21 cellular contexts compared by ENCODE assay signal in the genomic region with DNA sequence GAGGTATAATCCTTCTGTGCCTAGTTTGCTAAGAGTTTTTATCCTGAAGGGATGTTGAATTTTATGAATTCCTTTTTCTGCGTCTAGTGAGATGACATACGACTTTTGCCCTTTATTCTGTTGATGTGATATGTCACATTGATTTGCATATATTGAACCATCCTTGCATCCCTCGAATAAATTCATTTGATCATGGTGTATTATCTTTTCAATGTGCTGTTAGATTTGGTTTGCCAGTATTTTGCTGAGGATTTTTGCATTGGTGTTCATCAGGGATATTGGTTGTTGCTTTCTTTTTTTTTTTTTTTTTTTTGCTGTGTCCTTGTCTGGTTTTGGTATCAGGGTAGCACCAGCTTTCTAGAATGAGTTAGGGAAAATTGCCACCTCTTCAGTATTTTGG. TPM values are rescaled to one million over a fixed set of nuclear protein-coding genes. Genes with fewer than 3 reads are reported as not detected.
DNase-seq lines count a peak whose midpoint lies in the region; ATAC-seq and TF ChIP-seq lines count a peak whose summit lies in the region.
"Had no signal": no experiment of that assay in that cellular context is flagged by ENCODE, and none has a peak within 500 bp of the region (broad histone marks: within the 10 kb centered on the region; RNA-seq: fewer than 3 reads in every experiment).

No MANE protein-coding gene starts in this region.

- peaks cover 40 to 70% of the 10 kb centered on the region in 2 donors for H3K36me3 Mint-ChIP-seq in activated T-cell treated with anti-CD3 and anti-CD28 coated beads, Interleukin-2, amount 50 U/mL, for 72 hours (ENCODE audit: insufficient read depth in 2 of 2)
- peaks cover 84% of the 10 kb centered on the region for H3K36me3 Mint-ChIP-seq in GM23338 (ENCODE audit: low read depth)
- peaks cover 77% of the 10 kb centered on the region for H3K36me3 Mint-ChIP-seq in activated naive CD8-positive, alpha-beta T cell treated with anti-CD3 and anti-CD28 coated beads, Interleukin-2, amount 50 U/mL, for 24 hours (ENCODE audit: low read depth)
- peaks cover 66% of the 10 kb centered on the region for H3K36me3 Mint-ChIP-seq in memory B cell
- peaks cover 72% of the 10 kb centered on the region for H3K36me3 Mint-ChIP-seq in Caco-2 (ENCODE audit: insufficient read depth, unreplicated experiment)

- no TSS peak for BruUV-seq in Caco-2 (replicated peaks; lab: Mats Ljungman, UMichigan)

- H3K4me3 ChIP-seq in GM23338 (peak overlapping the region; percentile 44), Caco-2 (ENCODE audit: low read depth, low read length) (no peak overlapping the region), esophagus squamous epithelium (no peak overlapping the region)

- DNase-seq in activated T-cell treated with anti-CD3 and anti-CD28 coated beads, Interleukin-2, amount 50 U/mL, for 72 hours = no peak
- DNase-seq in activated T-cell treated with anti-CD3 and anti-CD28 coated beads for 4 hours (no peak), GM23338 (ENCODE audit: low spot score) (no peak), memory B cell (ENCODE audit: low spot score in 2 of 2) (no peak), Caco-2 (no peak), esophagus squamous epithelium (lab: John Stamatoyannopoulos, UW) (no peak)
- DNase-seq in activated naive CD8-positive, alpha-beta T cell treated with anti-CD3 and anti-CD28 coated beads, Interleukin-2, amount 50 U/mL, for 24 hours = no peak
- DNase-seq: BE2C; CD8-positive, alpha-beta T cell; DMS79; HCEC 1CT; Kasumi-1; MM.1S; NCI-H1105; NCI-H2081; NCI-H748 treated with DMSO at 0.1 percent for 48 hours; RPMI8226; SHP77 treated with DMSO at 0.1 percent for 48 hours had no signal

- peaks cover 3% of the 10 kb centered on the region; the same call in 1 of the 2 replicates for H4K20me1 ChIP-seq in GM23338 (replicated peaks; ENCODE audit: insufficient read depth)

- TF ChIP-seq CTCF in GM23338 (conservative IDR thresholded peaks at IDR 0.05; ENCODE audit: low read depth in 2 of 2) (no peak), Caco-2 (IDR thresholded peaks at IDR 0.05; ENCODE audit: insufficient read depth in 1 of 2, low read depth in 1 of 2, low read length in 1 of 2, severe bottlenecking in 1 of 2, unreplicated experiment in 1 of 2) (no peak), esophagus squamous epithelium (IDR thresholded peaks at IDR 0.05) (no peak)

- H3K27ac ChIP-seq in GM23338 (ENCODE audit: low read depth) (peak overlapping the region; percentile 53; the same call in 1 of the 2 replicates), esophagus squamous epithelium (no peak overlapping the region)

- TF ChIP-seq POLR2A in esophagus squamous epithelium (IDR thresholded peaks at IDR 0.05) = no peak

- peaks cover 70% of the 10 kb centered on the region for H3K79me2 ChIP-seq in GM23338 (replicated peaks; ENCODE audit: insufficient read depth)

- no peaks in the 10 kb centered on the region for H3F3A ChIP-seq in GM23338 (replicated peaks; ENCODE audit: low read depth)

- ATAC-seq in activated T-cell treated with anti-CD3 and anti-CD28 coated beads, Interleukin-2, amount 50 U/mL, for 72 hours (replicated peaks in 1 of 2) = no peak
- ATAC-seq in GM23338 (no peak), memory B cell (ENCODE audit: low read depth) (no peak), GM18502 (IDR thresholded peaks at IDR 0.05; ENCODE audit: poor library complexity, unreplicated experiment) (no peak)
- no peak for ATAC-seq in activated naive CD8-positive, alpha-beta T cell treated with anti-CD3 and anti-CD28 coated beads, Interleukin-2, amount 50 U/mL, for 24 hours
- ATAC-seq: CD8-positive, alpha-beta T cell; SK-N-SH treated with all-trans-retinoic acid at 6 μM for 48 hours had no signal

- peak overlapping the region; percentile 87 for H3K27ac Mint-ChIP-seq in activated T-cell treated with anti-CD3 and anti-CD28 coated beads, Interleukin-2, amount 50 U/mL, for 72 hours
- H3K27ac Mint-ChIP-seq in GM23338 = peak overlapping the region; percentile 63
- H3K27ac Mint-ChIP-seq in activated naive CD8-positive, alpha-beta T cell treated with anti-CD3 and anti-CD28 coated beads, Interleukin-2, amount 50 U/mL, for 24 hours = peak overlapping the region; percentile 15
- H3K27ac Mint-ChIP-seq in memory B cell = peak overlapping the region; percentile 6
- no peak overlapping the region for H3K27ac Mint-ChIP-seq in Caco-2 (ENCODE audit: unreplicated experiment)
- H3K27ac Mint-ChIP-seq: IgD-negative memory B cell had no signal

- H3K9me3 ChIP-seq in Caco-2 (0 out of 2 replicates have a peak, but pooled peaks cover 2% of the 10 kb centered on the region), esophagus squamous epithelium (peaks cover 0 to 12% (median 0%) of the 10 kb centered on the region in 3 donors)
- H3K9me3 ChIP-seq: BE2C had no signal

- peak overlapping the region; percentile 32; the same call in 1 of the 2 replicates for H3K4me2 ChIP-seq in GM23338

- H3K27me3 Mint-ChIP-seq in activated T-cell treated with anti-CD3 and anti-CD28 coated beads, Interleukin-2, amount 50 U/mL, for 72 hours (ENCODE audit: low read depth) = no peaks in the 10 kb centered on the region
- peaks cover 2% of the 10 kb centered on the region for H3K27me3 Mint-ChIP-seq in GM23338 (ENCODE audit: insufficient read depth, low read depth, poor library complexity)
- H3K27me3 Mint-ChIP-seq in activated naive CD8-positive, alpha-beta T cell treated with anti-CD3 and anti-CD28 coated beads, Interleukin-2, amount 50 U/mL, for 24 hours = no peaks in the 10 kb centered on the region
- no peaks in the 10 kb centered on the region for H3K27me3 Mint-ChIP-seq in memory B cell
- no peaks in the 10 kb centered on the region for H3K27me3 Mint-ChIP-seq in Caco-2 (ENCODE audit: insufficient read depth, unreplicated experiment)
- H3K27me3 Mint-ChIP-seq: IgD-negative memory B cell had no signal

- peaks cover 51% of the 10 kb centered on the region for H3K4me1 Mint-ChIP-seq in activated T-cell treated with anti-CD3 and anti-CD28 coated beads, Interleukin-2, amount 50 U/mL, for 72 hours (ENCODE audit: low read depth)
- H3K4me1 Mint-ChIP-seq in GM23338 (peaks cover 15% of the 10 kb centered on the region; the same call in 2 of the 3 replicates), memory B cell (peaks cover 38% of the 10 kb centered on the region), Caco-2 (ENCODE audit: low read depth, unreplicated experiment) (no peaks in the 10 kb centered on the region)
- peaks cover 43% of the 10 kb centered on the region for H3K4me1 Mint-ChIP-seq in activated naive CD8-positive, alpha-beta T cell treated with anti-CD3 and anti-CD28 coated beads, Interleukin-2, amount 50 U/mL, for 24 hours

- no peaks in the 10 kb centered on the region for H3K27me3 ChIP-seq in GM23338 (ENCODE audit: insufficient read depth)
- H3K27me3 ChIP-seq in Caco-2 (replicated peaks; ENCODE audit: control insufficient read depth, insufficient read depth, low read length) = no peaks in the 10 kb centered on the region
- H3K27me3 ChIP-seq in esophagus squamous epithelium = no peaks in the 10 kb centered on the region
- H3K27me3 ChIP-seq: BE2C had no signal

- 98 to 100% methylated on average over 3 of the region's 3 CpGs for WGBS in esophagus squamous epithelium, 2 donors

- CTCF ChIA-PET in Caco-2 (lab: Charles Lee) = no interaction called here

- H3K36me3 ChIP-seq in GM23338 (ENCODE audit: insufficient read depth) (peaks cover 24% of the 10 kb centered on the region), Caco-2 (ENCODE audit: control insufficient read depth, insufficient read depth, low read length) (no peaks in the 10 kb centered on the region; the same call in none of the 2 replicates), esophagus squamous epithelium (peaks cover 5 to 97% (median 8%) of the 10 kb centered on the region in 3 donors)
- H3K36me3 ChIP-seq: BE2C had no signal

- H2AFZ ChIP-seq in GM23338 = no peak overlapping the region

- H3K4me1 ChIP-seq in GM23338 (ENCODE audit: insufficient read depth) (no peaks in the 10 kb centered on the region), Caco-2 (no peaks in the 10 kb centered on the region), esophagus squamous epithelium (no peaks in the 10 kb centered on the region)
- H3K4me1 ChIP-seq: BE2C had no signal

- intact Hi-C loops in Caco-2 (cut with micrococcal nuclease; ENCODE audit: unreplicated experiment) (no loop called here), esophagus squamous epithelium (cut with DNase I) (no loop called here)

- H3K9me2 ChIP-seq in GM23338 (ENCODE audit: insufficient read depth) = no peaks in the 10 kb centered on the region

- peak overlapping the region in 1 of 2 donors; percentile 2 for H3K4me3 Mint-ChIP-seq in activated T-cell treated with anti-CD3 and anti-CD28 coated beads, Interleukin-2, amount 50 U/mL, for 72 hours
- H3K4me3 Mint-ChIP-seq in GM23338 (peak overlapping the region; percentile 69), memory B cell (no peak overlapping the region), Caco-2 (ENCODE audit: unreplicated experiment) (no peak overlapping the region)
- H3K4me3 Mint-ChIP-seq in activated naive CD8-positive, alpha-beta T cell treated with anti-CD3 and anti-CD28 coated beads, Interleukin-2, amount 50 U/mL, for 24 hours = no peak overlapping the region

- peaks cover 7 to 13% of the 10 kb centered on the region in 2 donors for H3K9me3 Mint-ChIP-seq in activated T-cell treated with anti-CD3 and anti-CD28 coated beads, Interleukin-2, amount 50 U/mL, for 72 hours
- H3K9me3 Mint-ChIP-seq in GM23338 = peaks cover 6% of the 10 kb centered on the region; the same call in 2 of the 3 replicates
- peaks cover 23% of the 10 kb centered on the region for H3K9me3 Mint-ChIP-seq in activated naive CD8-positive, alpha-beta T cell treated with anti-CD3 and anti-CD28 coated beads, Interleukin-2, amount 50 U/mL, for 24 hours
- H3K9me3 Mint-ChIP-seq in memory B cell = peaks cover 10% of the 10 kb centered on the region
- peaks cover 10% of the 10 kb centered on the region for H3K9me3 Mint-ChIP-seq in Caco-2 (ENCODE audit: unreplicated experiment)

- POLR2A ChIA-PET in Caco-2 (lab: Charles Lee) = no interaction called here

TF ChIP-seq in GM23338, 12 proteins besides CTCF, POLR2A, EP300 and RAD21 (continues in another document):
- no peak for TF ChIP-seq EZH2 (IDR thresholded peaks at IDR 0.05; ENCODE audit: low read depth, unreplicated experiment)
- TF ChIP-seq CREB1 (CRISPR knock-in tag; IDR thresholded peaks at IDR 0.05; ENCODE audit: low read depth) = no peak
- no peak for TF ChIP-seq STAT1 (IDR thresholded peaks at IDR 0.05; ENCODE audit: unreplicated experiment)

RNA-seq across cellular contexts. Expression of a gene that starts 9.1 kb away (rescaled TPM):
- total RNA-seq in activated T-cell treated with anti-CD3 and anti-CD28 coated beads, Interleukin-2, amount 50 U/mL, for 72 hours = 10 to 100 TPM; 65.5 to 68.7 TPM
- total RNA-seq in GM23338 (2014; rRNA removed; shearing (Covaris generic)) = 36.2 and 43.4 TPM in 2 replicates
- polyA plus RNA-seq in GM23338 (2016; fragmentation: Nextera tagmentation; extraction: Ambion mirVana) = 122 and 172 TPM in 2 replicates
- total RNA-seq in Caco-2 (2022) (46.2 and 49.9 TPM in 2 replicates), esophagus squamous epithelium (10 to 100 TPM; 11.0 to 31.9 (median 13.7) TPM)
